In the genomic region with DNA sequence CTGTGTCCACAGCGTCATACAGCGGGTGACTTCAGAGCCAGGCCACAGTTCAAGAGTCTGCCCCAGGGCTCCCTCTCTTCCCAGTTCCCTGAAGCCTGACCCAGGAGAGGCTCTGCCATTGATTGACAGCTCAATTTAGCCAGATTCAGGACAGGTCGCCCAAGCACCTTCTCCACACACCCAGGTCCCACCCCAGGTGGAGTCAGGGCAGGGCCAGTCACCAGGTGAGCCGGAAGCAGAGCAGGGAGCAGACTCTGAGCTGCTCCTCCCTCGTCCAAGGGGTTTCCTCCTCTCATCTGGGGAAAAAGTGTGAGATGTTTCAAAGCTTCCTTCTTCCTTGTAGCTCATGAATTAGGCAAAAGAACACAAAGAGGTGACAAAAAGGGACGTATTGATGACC, we compare ENCODE assay signal across 1 cellular context.
TF ChIP-seq lines count a peak whose summit lies in the region.

No MANE protein-coding gene starts in this region.

TF ChIP-seq in K562, 482 proteins besides CTCF, POLR2A, EP300 and RAD21:
- TF ChIP-seq, protein P1, sequence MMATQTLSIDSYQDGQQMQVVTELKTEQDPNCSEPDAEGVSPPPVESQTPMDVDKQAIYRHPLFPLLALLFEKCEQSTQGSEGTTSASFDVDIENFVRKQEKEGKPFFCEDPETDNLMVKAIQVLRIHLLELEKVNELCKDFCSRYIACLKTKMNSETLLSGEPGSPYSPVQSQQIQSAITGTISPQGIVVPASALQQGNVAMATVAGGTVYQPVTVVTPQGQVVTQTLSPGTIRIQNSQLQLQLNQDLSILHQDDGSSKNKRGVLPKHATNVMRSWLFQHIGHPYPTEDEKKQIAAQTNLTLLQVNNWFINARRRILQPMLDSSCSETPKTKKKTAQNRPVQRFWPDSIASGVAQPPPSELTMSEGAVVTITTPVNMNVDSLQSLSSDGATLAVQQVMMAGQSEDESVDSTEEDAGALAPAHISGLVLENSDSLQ (IDR thresholded peaks at IDR 0.05): peak; percentile 39
- TF ChIP-seq MECOM (CRISPR knock-in tag; IDR thresholded peaks at IDR 0.05): no peak
